In the genomic region with DNA sequence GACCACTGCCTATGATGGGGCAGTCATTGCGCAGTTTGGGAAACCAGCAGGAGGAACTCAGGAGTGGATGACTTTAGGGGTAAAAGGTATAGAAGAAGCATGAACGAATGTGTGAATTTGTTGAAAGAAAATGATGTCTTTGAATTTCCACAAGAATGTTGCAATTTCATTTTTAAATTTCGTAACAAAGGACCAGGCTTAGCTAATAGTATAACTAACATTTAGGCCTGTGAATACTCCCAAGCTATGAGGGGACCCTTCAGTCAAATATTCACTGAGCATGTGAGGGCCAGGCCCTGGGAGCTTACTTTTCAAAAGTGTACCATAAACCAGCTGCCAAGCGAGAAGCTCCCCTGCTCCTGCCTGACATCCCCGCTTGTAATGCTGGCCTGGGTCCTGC, we compare ENCODE assay signal across 24 cellular contexts. TPM values are rescaled to one million over a fixed set of nuclear protein-coding genes. Genes with fewer than 3 reads are reported as not detected.
"Had no signal": no experiment of that assay in that cellular context is flagged by ENCODE, and none has a peak within 500 bp of the region (broad histone marks: within the 10 kb centered on the region; RNA-seq: fewer than 3 reads in every experiment).

No MANE protein-coding gene starts in this region.

- H3K79me2 ChIP-seq: hepatocyte had no signal

- H3K9me3 Mint-ChIP-seq: stimulated activated naive B cell treated with anti-CD40 and anti-IgM and Interleukin-4, amounts not matched to agents 10 μg/mL and 1 μg/mL and 100 μg/mL, for 72 hours; T-helper 2 cell treated with Interferon-gamma antibody and Interleukin-4, amounts not matched to agents 5 μg/mL and 100 μg/mL, for 36 hours; WTC11 had no signal

- H3K27me3 ChIP-seq: cardiac muscle cell, esophagus muscularis mucosa, foreskin keratinocyte, hepatocyte, spleen had no signal

- FAIRE-seq: endothelial cell of umbilical vein, islet of Langerhans had no signal

- H3K27ac ChIP-seq: adrenal gland, cardiac muscle cell, esophagus muscularis mucosa, foreskin keratinocyte, hepatocyte, spleen had no signal

- DNase-seq: activated CD4-positive, alpha-beta T cell treated with anti-CD3 and anti-CD28 coated beads for 36 hours; activated CD4-positive, alpha-beta T cell treated with anti-CD3 and anti-CD28 coated beads, Interleukin-2, amount 50 U/mL, for 48 hours; activated T-cell treated with anti-CD3 and anti-CD28 coated beads for 4 hours; adrenal gland; dermis blood vessel endothelial cell; effector memory CD4-positive, alpha-beta T cell; foreskin keratinocyte; left cardiac atrium; naive thymus-derived CD8-positive, alpha-beta T cell; nucleus accumbens; spleen; stimulated activated naive B cell treated with anti-CD40 and anti-IgM and Interleukin-4, amounts not matched to agents 10 μg/mL and 1 μg/mL and 100 μg/mL, for 72 hours had no signal

- H3K4me2 ChIP-seq: hepatocyte had no signal

- ATAC-seq: activated CD4-positive, alpha-beta T cell treated with anti-CD3 and anti-CD28 coated beads for 36 hours; foreskin keratinocyte; left cardiac atrium; naive thymus-derived CD8-positive, alpha-beta T cell; stimulated activated naive B cell treated with anti-CD40 and anti-IgM and Interleukin-4, amounts not matched to agents 10 μg/mL and 1 μg/mL and 100 μg/mL, for 72 hours; WTC11 had no signal

- H3K4me3 ChIP-seq: adrenal gland, cardiac muscle cell, esophagus muscularis mucosa, hepatocyte, spleen had no signal

- H3K27me3 Mint-ChIP-seq: activated CD4-positive, alpha-beta T cell treated with anti-CD3 and anti-CD28 coated beads for 36 hours; naive thymus-derived CD8-positive, alpha-beta T cell; stimulated activated naive B cell treated with anti-CD40 and anti-IgM and Interleukin-4, amounts not matched to agents 10 μg/mL and 1 μg/mL and 100 μg/mL, for 72 hours had no signal

- H3K27ac Mint-ChIP-seq: activated CD4-positive, alpha-beta T cell treated with anti-CD3 and anti-CD28 coated beads for 36 hours; stimulated activated naive B cell treated with anti-CD40 and anti-IgM and Interleukin-4, amounts not matched to agents 10 μg/mL and 1 μg/mL and 100 μg/mL, for 72 hours; T-helper 2 cell treated with Interferon-gamma antibody and Interleukin-4, amounts not matched to agents 5 μg/mL and 100 μg/mL, for 36 hours; WTC11 had no signal

- H2AFZ ChIP-seq: hepatocyte had no signal

- H3K4me3 Mint-ChIP-seq: activated CD4-positive, alpha-beta T cell treated with anti-CD3 and anti-CD28 coated beads for 36 hours; naive thymus-derived CD8-positive, alpha-beta T cell; stimulated activated naive B cell treated with anti-CD40 and anti-IgM and Interleukin-4, amounts not matched to agents 10 μg/mL and 1 μg/mL and 100 μg/mL, for 72 hours; T-helper 2 cell treated with Interferon-gamma antibody and Interleukin-4, amounts not matched to agents 5 μg/mL and 100 μg/mL, for 36 hours; WTC11 had no signal

- H3K9me3 ChIP-seq: adrenal gland had no signal

- H3K4me1 ChIP-seq: adrenal gland, esophagus muscularis mucosa, foreskin keratinocyte had no signal

RNA-seq across cellular contexts. Expression of a gene that starts 5.3 kb away (rescaled TPM):
- total RNA-seq: activated CD4-positive, alpha-beta T cell treated with anti-CD3 and anti-CD28 coated beads for 36 hours; adrenal gland; cardiac muscle cell; chondrocyte; dermis blood vessel endothelial cell; endothelial cell of umbilical vein; esophagus muscularis mucosa; foreskin keratinocyte; hepatocyte; left cardiac atrium; lower leg skin; mesenteric fat pad; naive thymus-derived CD8-positive, alpha-beta T cell; renal cortical epithelial cell; spleen; ureter; WTC11 had no signal
- polyA plus RNA-seq: adrenal gland; cardiac muscle cell; foreskin keratinocyte; hepatocyte; naive thymus-derived CD8-positive, alpha-beta T cell had no signal
